ENCODE assay signal across 8 cellular contexts in genomic region chr2:124027182-124027581, GRCh38. TPM values are rescaled to one million over a fixed set of nuclear protein-coding genes. Genes with fewer than 3 reads are reported as not detected.
DNase-seq lines count a peak whose midpoint lies in the region; ATAC-seq and TF ChIP-seq lines count a peak whose summit lies in the region.

No MANE protein-coding gene starts in this region.

- H3K9me2 ChIP-seq in OCI-LY7 (ENCODE audit: insufficient read depth, low read length): no peaks in the 10 kb centered on the region

- peaks cover 12% of the 10 kb centered on the region for H3K4me1 Mint-ChIP-seq in nephron

- H3K27ac ChIP-seq in OCI-LY7 (ENCODE audit: low read depth, low read length, poor library complexity, severe bottlenecking): no peak overlapping the region
- no peak overlapping the region for H3K27ac ChIP-seq in gastrocnemius medialis

- H3K9me3 ChIP-seq in OCI-LY7 (ENCODE audit: low read length): no peaks in the 10 kb centered on the region
- H3K9me3 ChIP-seq in endocrine pancreas (ENCODE audit: control insufficient read depth, low read length): no peaks in the 10 kb centered on the region
- no peaks in the 10 kb centered on the region for H3K9me3 ChIP-seq in gastrocnemius medialis

- TF ChIP-seq POLR2A in gastrocnemius medialis (IDR thresholded peaks at IDR 0.05): no peak

- ATAC-seq in HG03521 (IDR thresholded peaks at IDR 0.05; ENCODE audit: unreplicated experiment): no peak
- no peak for ATAC-seq in gastrocnemius medialis

- H3K4me2 ChIP-seq in OCI-LY7 (ENCODE audit: low read length): no peak overlapping the region

- no peak overlapping the region for H3K27ac Mint-ChIP-seq in nephron

- H3K27me3 ChIP-seq in endocrine pancreas (ENCODE audit: control insufficient read depth, insufficient read depth, low read length) (no peaks in the 10 kb centered on the region), gastrocnemius medialis (peaks cover 32 to 41% (median 38%) of the 10 kb centered on the region in 3 donors)

- POLR2A ChIA-PET in OCI-LY7 (lab: Charles Lee): no interaction called here

- intact Hi-C loops in OCI-LY7 (cut with micrococcal nuclease; ENCODE audit: unreplicated experiment): no loop called here
- intact Hi-C loops in gastrocnemius medialis (cut with DNase I; ENCODE audit: low total_unique reads): no loop called here

- H3K36me3 Mint-ChIP-seq in nephron (ENCODE audit: low read depth): no peaks in the 10 kb centered on the region

- in situ Hi-C loops in gastrocnemius medialis (cut with MboI; ENCODE audit: low sequenced_read_pairs in 4 of 4): no loop called here

- H3K36me3 ChIP-seq in OCI-LY7 (ENCODE audit: insufficient read depth, low read length) (no peaks in the 10 kb centered on the region), endocrine pancreas (ENCODE audit: control insufficient read depth, insufficient read depth, low read length) (no peaks in the 10 kb centered on the region), gastrocnemius medialis (no peaks in the 10 kb centered on the region)

- H3K9me3 Mint-ChIP-seq in nephron: no peaks in the 10 kb centered on the region

- no TSS peak for BruUV-seq in OCI-LY7 (replicated peaks; lab: Mats Ljungman, UMichigan)

- H3K4me3 ChIP-seq in OCI-LY7 (ENCODE audit: low read depth, low read length, poor library complexity, severe bottlenecking) (no peak overlapping the region), endocrine pancreas (ENCODE audit: control insufficient read depth, insufficient read depth, low read length) (peak overlapping the region; percentile 90), gastrocnemius medialis (no peak overlapping the region)

- peak; percentile 10 for DNase-seq in GM04504 (ENCODE audit: low read depth)
- peak; percentile 63 for DNase-seq in H4 (ENCODE audit: low spot score)
- peak; percentile 54 for DNase-seq in LoVo (ENCODE audit: low spot score)
- peak; percentile 54 for DNase-seq in OCI-LY7 (ENCODE audit: low spot score)
- DNase-seq in gastrocnemius medialis: no peak

- CTCF ChIA-PET in OCI-LY7 (lab: Charles Lee; ENCODE audit: unreplicated experiment): no interaction called here

- TF ChIP-seq CTCF in OCI-LY7 (conservative IDR thresholded peaks at IDR 0.05; ENCODE audit: low read length): peak; percentile 81
- TF ChIP-seq CTCF in nephron (IDR thresholded peaks at IDR 0.05; ENCODE audit: unreplicated experiment in 3 of 3): peak; percentile 74 to 86 (median 85)
- peak in 1 of 5 experiments; percentile 19 for TF ChIP-seq CTCF in gastrocnemius medialis (IDR thresholded peaks at IDR 0.05 in 4 of 5, conservative IDR thresholded peaks at IDR 0.05 in 1 of 5)

- H3K4me1 ChIP-seq in OCI-LY7 (ENCODE audit: insufficient read depth, low read length, poor library complexity, severe bottlenecking) (no peaks in the 10 kb centered on the region), endocrine pancreas (ENCODE audit: control insufficient read depth, insufficient read depth, low read length) (peaks cover 19% of the 10 kb centered on the region), gastrocnemius medialis (no peaks in the 10 kb centered on the region)

- peaks cover 55% of the 10 kb centered on the region for H3K27me3 Mint-ChIP-seq in nephron (ENCODE audit: low read depth)

- H3K9ac ChIP-seq in endocrine pancreas (ENCODE audit: control insufficient read depth, insufficient read depth, low read length): no peak overlapping the region

- H3K79me2 ChIP-seq in OCI-LY7 (ENCODE audit: insufficient read depth, low read depth, low read length): no peaks in the 10 kb centered on the region

- no peak overlapping the region for H2AFZ ChIP-seq in OCI-LY7 (ENCODE audit: low read length)

- H4K20me1 ChIP-seq in OCI-LY7 (ENCODE audit: insufficient read depth, low read length): no peaks in the 10 kb centered on the region

- H3K4me3 Mint-ChIP-seq in nephron: peak overlapping the region in 2 of 3 experiments; percentile 13 to 26

RNA-seq across cellular contexts. Expression of gene CNTNAP5, which starts 2.1 kb away (rescaled TPM):
- not detected in 2 replicates for total RNA-seq in H4 (2014; rRNA removed; shearing (Covaris generic))
- 0.03 TPM in 1 of 2 replicates, not detected in the other for total RNA-seq in OCI-LY7 (2014; rRNA removed; shearing (Covaris generic))
- total RNA-seq in OCI-LY7 (2022) (not detected in 2 replicates), gastrocnemius medialis (not detected)

Comparison
In these comparisons a context has a peak if more than half of its experiments do, and no peak if none do; other contexts are left out.
1. DNase-seq: peak in GM04504 (single experiment), H4 (single experiment), LoVo (single experiment) and OCI-LY7 (single experiment); none in gastrocnemius medialis (0 of 2).